8 cellular contexts compared by ENCODE assay signal in genomic region chr17:82065193-82065637, GRCh38. TPM values are rescaled to one million over a fixed set of nuclear protein-coding genes. Genes with fewer than 3 reads are reported as not detected.
DNase-seq lines count a peak whose midpoint lies in the region; ATAC-seq and FAIRE-seq lines count a peak whose summit lies in the region.

No MANE protein-coding gene starts in this region.

- peak; percentile 50 to 51 for ATAC-seq in activated CD4-positive, CD25-positive, alpha-beta regulatory T cell treated with anti-CD3 and anti-CD28 coated beads, Interleukin-2, amount 50 U/mL, for 24 hours

- peaks cover 33% of the 10 kb centered on the region for H3K36me3 ChIP-seq in iPS-15b (ENCODE audit: control insufficient read depth, insufficient read depth, low read length)

- peaks cover 2% of the 10 kb centered on the region for H3K36me3 Mint-ChIP-seq in activated naive CD8-positive, alpha-beta T cell treated with anti-CD3 and anti-CD28 coated beads for 36 hours

- no peaks in the 10 kb centered on the region for H3K27me3 Mint-ChIP-seq in activated naive CD8-positive, alpha-beta T cell treated with anti-CD3 and anti-CD28 coated beads for 36 hours

- H3K4me3 Mint-ChIP-seq in activated naive CD8-positive, alpha-beta T cell treated with anti-CD3 and anti-CD28 coated beads for 36 hours, result peak overlapping the region; percentile 76

- H3K9me3 Mint-ChIP-seq in activated naive CD8-positive, alpha-beta T cell treated with anti-CD3 and anti-CD28 coated beads for 36 hours, result no peaks in the 10 kb centered on the region

- H3K9ac ChIP-seq in iPS-15b (ENCODE audit: low read depth, low read length), result peak overlapping the region; percentile 76

- peaks cover 2% of the 10 kb centered on the region for H3K4me1 ChIP-seq in iPS-15b (ENCODE audit: control insufficient read depth, insufficient read depth, low read length)

- no peak for DNase-seq in activated CD4-positive, CD25-positive, alpha-beta regulatory T cell (lab: John Stamatoyannopoulos, UW)
- DNase-seq in HTR-8/SVneo (ENCODE audit: insufficient read length, low spot score) (peak; percentile 27), NCI-H146 treated with DMSO at 0.1 percent for 48 hours (lab: John Stamatoyannopoulos, UW; ENCODE audit: unreplicated experiment) (no peak), SK-N-DZ (ENCODE audit: low spot score) (no peak)
- no peak for DNase-seq in activated naive CD8-positive, alpha-beta T cell treated with anti-CD3 and anti-CD28 coated beads for 36 hours
- DNase-seq in stimulated activated CD8-positive, alpha-beta memory T cell treated with anti-CD3 and anti-CD28 coated beads, Interleukin-12 subunit alpha, Interleukin-12 subunit beta, amount 100 ng/mL, for 4 hours (ENCODE audit: low read depth), result peak; percentile 31

- peaks cover 8% of the 10 kb centered on the region for H3K4me1 Mint-ChIP-seq in activated naive CD8-positive, alpha-beta T cell treated with anti-CD3 and anti-CD28 coated beads for 36 hours

- H3K4me3 ChIP-seq in iPS-15b (ENCODE audit: low read depth, low read length), result peak overlapping the region; percentile 72

- H3K9me3 ChIP-seq in iPS-15b (ENCODE audit: control insufficient read depth, insufficient read depth, low read length), result no peaks in the 10 kb centered on the region

- FAIRE-seq in HTR-8/SVneo (lab: Jason Lieb, UNC), result no peak

- peak overlapping the region; percentile 25 for H3K27ac Mint-ChIP-seq in activated naive CD8-positive, alpha-beta T cell treated with anti-CD3 and anti-CD28 coated beads for 36 hours

- no peaks in the 10 kb centered on the region for H3K27me3 ChIP-seq in iPS-15b (ENCODE audit: control insufficient read depth, insufficient read depth, low read length)

RNA-seq across cellular contexts. Expression of gene DUS1L, which starts 0.4 kb away (rescaled TPM):
- 100 to 1,000 TPM; 175 to 190 TPM for total RNA-seq in activated naive CD8-positive, alpha-beta T cell treated with anti-CD3 and anti-CD28 coated beads for 36 hours
- 139 and 158 TPM in 2 replicates for polyA plus RNA-seq in SK-N-DZ (2014; cell fraction: cytosol; rRNA removed)
- 1,140 and 1,180 TPM in 2 replicates for polyA plus RNA-seq in SK-N-DZ (2014; cell fraction: nucleus; rRNA removed)

RNA-seq across cellular contexts. Expression of gene GPS1, which starts 13.5 kb away (rescaled TPM):
- total RNA-seq in activated naive CD8-positive, alpha-beta T cell treated with anti-CD3 and anti-CD28 coated beads for 36 hours, result 100 to 1,000 TPM in 1 of 2 experiments, 10 to 100 TPM in 1; 94.2 to 103 TPM
- 238 and 245 TPM in 2 replicates for polyA plus RNA-seq in SK-N-DZ (2014; cell fraction: cytosol; rRNA removed)
- 461 and 512 TPM in 2 replicates for polyA plus RNA-seq in SK-N-DZ (2014; cell fraction: nucleus; rRNA removed)

RNA-seq across cellular contexts. Expression of gene RFNG, which starts 13.6 kb away (rescaled TPM):
- 10 to 100 TPM; 13.9 to 14.5 TPM for total RNA-seq in activated naive CD8-positive, alpha-beta T cell treated with anti-CD3 and anti-CD28 coated beads for 36 hours
- polyA plus RNA-seq in SK-N-DZ (2014; cell fraction: cytosol; rRNA removed), result 65.1 and 71.9 TPM in 2 replicates
- 471 and 495 TPM in 2 replicates for polyA plus RNA-seq in SK-N-DZ (2014; cell fraction: nucleus; rRNA removed)

RNA-seq across cellular contexts. Expression of gene DCXR, which starts 27.7 kb away (rescaled TPM):
- 100 to 1,000 TPM in 1 of 2 experiments, 10 to 100 TPM in 1; 93.3 to 104 TPM for total RNA-seq in activated naive CD8-positive, alpha-beta T cell treated with anti-CD3 and anti-CD28 coated beads for 36 hours
- 228 and 312 TPM in 2 replicates for polyA plus RNA-seq in SK-N-DZ (2014; cell fraction: cytosol; rRNA removed)
- 357 and 359 TPM in 2 replicates for polyA plus RNA-seq in SK-N-DZ (2014; cell fraction: nucleus; rRNA removed)

RNA-seq across cellular contexts. Expression of gene FASN, which starts 32.8 kb away (rescaled TPM):
- total RNA-seq in activated naive CD8-positive, alpha-beta T cell treated with anti-CD3 and anti-CD28 coated beads for 36 hours, result 100 to 1,000 TPM; 282 to 287 TPM
- polyA plus RNA-seq in SK-N-DZ (2014; cell fraction: cytosol; rRNA removed), result 178 and 182 TPM in 2 replicates
- polyA plus RNA-seq in SK-N-DZ (2014; cell fraction: nucleus; rRNA removed), result 168 and 229 TPM in 2 replicates

Comparison
In these comparisons a context has a peak if more than half of its experiments do, and no peak if none do; other contexts are left out.
1. DNase-seq: peak in HTR-8/SVneo (single experiment) and stimulated activated CD8-positive, alpha-beta memory T cell treated with anti-CD3 and anti-CD28 coated beads, Interleukin-12 subunit alpha, Interleukin-12 subunit beta, amount 100 ng/mL, for 4 hours (single experiment); none in activated CD4-positive, CD25-positive, alpha-beta regulatory T cell (0 of 4), activated naive CD8-positive, alpha-beta T cell treated with anti-CD3 and anti-CD28 coated beads for 36 hours (single experiment), NCI-H146 treated with DMSO at 0.1 percent for 48 hours (single experiment) and SK-N-DZ (single experiment).